Comparison of ENCODE assay signal across 1 cellular context in the genomic region with DNA sequence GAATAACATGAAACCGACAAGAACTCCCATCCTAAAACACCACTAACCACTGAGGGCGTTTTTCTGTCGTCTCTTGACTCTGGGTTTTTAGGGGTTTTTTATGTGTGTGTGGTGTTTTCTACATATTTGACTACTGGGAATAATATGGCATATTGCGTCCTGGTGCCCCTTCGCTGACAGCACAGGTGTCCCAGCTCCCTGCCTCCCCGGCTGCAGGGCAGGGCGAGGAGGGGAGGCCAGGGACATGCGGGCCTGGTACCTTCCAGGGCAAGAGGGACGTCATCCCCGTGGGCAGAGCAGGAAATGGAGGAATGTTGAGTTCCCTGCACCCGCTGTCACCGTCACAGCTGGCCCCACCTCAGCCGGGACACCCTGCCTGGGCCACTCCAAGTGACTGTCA.
TF ChIP-seq lines count a peak whose summit lies in the region.

No MANE protein-coding gene starts in this region.

TF ChIP-seq in IMR-90, 13 proteins besides CTCF, POLR2A, EP300 and RAD21 (continued from another document):
- TF ChIP-seq NFE2L2 (IDR thresholded peaks at IDR 0.05; ENCODE audit: low read depth, low read length), result no peak
- TF ChIP-seq, protein P1, sequence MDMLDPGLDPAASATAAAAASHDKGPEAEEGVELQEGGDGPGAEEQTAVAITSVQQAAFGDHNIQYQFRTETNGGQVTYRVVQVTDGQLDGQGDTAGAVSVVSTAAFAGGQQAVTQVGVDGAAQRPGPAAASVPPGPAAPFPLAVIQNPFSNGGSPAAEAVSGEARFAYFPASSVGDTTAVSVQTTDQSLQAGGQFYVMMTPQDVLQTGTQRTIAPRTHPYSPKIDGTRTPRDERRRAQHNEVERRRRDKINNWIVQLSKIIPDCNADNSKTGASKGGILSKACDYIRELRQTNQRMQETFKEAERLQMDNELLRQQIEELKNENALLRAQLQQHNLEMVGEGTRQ (IDR thresholded peaks at IDR 0.05; ENCODE audit: low read depth, low read length), result no peak
- no peak for TF ChIP-seq BHLHE40 (IDR thresholded peaks at IDR 0.05; ENCODE audit: low read depth, low read length)
- no peak for TF ChIP-seq SMC3 (IDR thresholded peaks at IDR 0.05; ENCODE audit: low read depth, low read length)
- no peak for TF ChIP-seq CHD1 (IDR thresholded peaks at IDR 0.05; ENCODE audit: low read depth, low read length)
- TF ChIP-seq RFX5 (IDR thresholded peaks at IDR 0.05; ENCODE audit: low read depth, low read length), result no peak
- TF ChIP-seq MXI1 (IDR thresholded peaks at IDR 0.05; ENCODE audit: borderline replicate concordance, low read depth, low read length), result no peak
